ENCODE assay signal across 16 cellular contexts in genomic region chrX:49174723-49175122, GRCh38. TPM values are rescaled to one million over a fixed set of nuclear protein-coding genes. Genes with fewer than 3 reads are reported as not detected.
DNase-seq lines count a peak whose midpoint lies in the region; ATAC-seq and TF ChIP-seq lines count a peak whose summit lies in the region.
"Had no signal": no experiment of that assay in that cellular context is flagged by ENCODE, and none has a peak within 500 bp of the region (broad histone marks: within the 10 kb centered on the region; RNA-seq: fewer than 3 reads in every experiment).

No MANE protein-coding gene starts in this region.

- BruUV-seq in OCI-LY7 (replicated peaks; lab: Mats Ljungman, UMichigan), result TSS peak; percentile 94

- H3K4me1 ChIP-seq in OCI-LY7 (ENCODE audit: insufficient read depth, low read length, poor library complexity, severe bottlenecking) (peaks cover 14% of the 10 kb centered on the region), esophagus squamous epithelium (peaks cover 0 to 65% (median 7%) of the 10 kb centered on the region in 3 donors), foreskin keratinocyte (peaks cover 11% of the 10 kb centered on the region)
- H3K4me1 ChIP-seq in naive thymus-derived CD4-positive, alpha-beta T cell (ENCODE audit: control insufficient read depth in 2 of 2, insufficient read depth in 2 of 2, low read length in 2 of 2), result peaks cover 0 to 9% of the 10 kb centered on the region in 2 donors
- H3K4me1 ChIP-seq: SJSA1 had no signal

- H2AFZ ChIP-seq in OCI-LY7 (ENCODE audit: low read length), result no peak overlapping the region

- H3K9me3 Mint-ChIP-seq in naive thymus-derived CD4-positive, alpha-beta T cell, result peaks cover 0 to 3% (median 0%) of the 10 kb centered on the region in 11 donors
- H3K9me3 Mint-ChIP-seq: activated naive CD4-positive, alpha-beta T cell treated with anti-CD3 and anti-CD28 coated beads, Interleukin-2, amount 50 U/mL, for 24 hours had no signal

- POLR2A ChIA-PET in OCI-LY7 (lab: Charles Lee), result no interaction called here
- POLR2A ChIA-PET in naive thymus-derived CD4-positive, alpha-beta T cell (lab: Charles Lee), result no interaction called here

- no peak overlapping the region for H3K4me3 ChIP-seq in OCI-LY7 (ENCODE audit: low read depth, low read length, poor library complexity, severe bottlenecking)
- no peak overlapping the region for H3K4me3 ChIP-seq in esophagus squamous epithelium
- H3K4me3 ChIP-seq in naive thymus-derived CD4-positive, alpha-beta T cell (ENCODE audit: low read length), result no peak overlapping the region
- H3K4me3 ChIP-seq: SJSA1 had no signal

- H3K27me3 ChIP-seq in esophagus squamous epithelium, result no peaks in the 10 kb centered on the region
- H3K27me3 ChIP-seq in naive thymus-derived CD4-positive, alpha-beta T cell (ENCODE audit: control insufficient read depth in 2 of 2, insufficient read depth in 2 of 2, low read length in 2 of 2), result no peaks in the 10 kb centered on the region
- no peaks in the 10 kb centered on the region for H3K27me3 ChIP-seq in foreskin keratinocyte
- H3K27me3 ChIP-seq: SJSA1 had no signal

- DNase-seq in DMS 273 (lab: John Stamatoyannopoulos, UW; ENCODE audit: unreplicated experiment) (peak; percentile 49), DMS 273 treated with DMSO at 0.1 percent for 48 hours (lab: John Stamatoyannopoulos, UW) (no peak), OCI-LY7 (ENCODE audit: low spot score) (no peak), esophagus squamous epithelium (lab: John Stamatoyannopoulos, UW) (no peak), foreskin keratinocyte (no peak)
- DNase-seq in naive thymus-derived CD4-positive, alpha-beta T cell, result no peak
- DNase-seq: 8988T; CD4-positive, alpha-beta memory T cell; central memory CD4-positive, alpha-beta T cell; GDM1; kidney; midbrain; NCI-H1092; NCI-H345 had no signal

- peaks cover 7% of the 10 kb centered on the region; the same call in 1 of the 2 replicates for H3K79me2 ChIP-seq in OCI-LY7 (ENCODE audit: insufficient read depth, low read depth, low read length)

- intact Hi-C loops in OCI-LY7 (cut with micrococcal nuclease; ENCODE audit: unreplicated experiment), result no loop called here
- intact Hi-C loops in esophagus squamous epithelium (cut with DNase I), result no loop called here
- intact Hi-C loops in naive thymus-derived CD4-positive, alpha-beta T cell (cut with micrococcal nuclease), result loop anchor here in 1 of 2 donors (10.0 kb wide), 1 partner anchor 1520 kb away; the partner anchor contains the start of genes ELK1 and UXT

- CTCF ChIA-PET in OCI-LY7 (lab: Charles Lee; ENCODE audit: unreplicated experiment), result no interaction called here
- CTCF ChIA-PET in naive thymus-derived CD4-positive, alpha-beta T cell (lab: Charles Lee), result no interaction called here

- H3K9me2 ChIP-seq in OCI-LY7 (ENCODE audit: insufficient read depth, low read length), result no peaks in the 10 kb centered on the region

- peaks cover 6% of the 10 kb centered on the region; the same call in 1 of the 2 replicates for H4K20me1 ChIP-seq in OCI-LY7 (ENCODE audit: insufficient read depth, low read length)

- H3K36me3 ChIP-seq in OCI-LY7 (ENCODE audit: insufficient read depth, low read length) (peaks cover 50% of the 10 kb centered on the region), esophagus squamous epithelium (peaks cover 0 to 51% (median 0%) of the 10 kb centered on the region in 3 donors)
- peaks cover 0 to 45% (median 0%) of the 10 kb centered on the region in 3 experiments for H3K36me3 ChIP-seq in naive thymus-derived CD4-positive, alpha-beta T cell (ENCODE audit: control insufficient read depth in 2 of 3, insufficient read depth in 3 of 3, low read length in 3 of 3)

- no peak for TF ChIP-seq POLR2A in esophagus squamous epithelium (IDR thresholded peaks at IDR 0.05)

- no peak for ATAC-seq in naive thymus-derived CD4-positive, alpha-beta T cell
- no peak for ATAC-seq in foreskin keratinocyte

- H3K9me3 ChIP-seq in OCI-LY7 (ENCODE audit: low read length), result no peaks in the 10 kb centered on the region
- no peaks in the 10 kb centered on the region for H3K9me3 ChIP-seq in esophagus squamous epithelium
- H3K9me3 ChIP-seq in naive thymus-derived CD4-positive, alpha-beta T cell (ENCODE audit: control insufficient read depth in 2 of 3, low read length in 3 of 3), result no peaks in the 10 kb centered on the region
- H3K9me3 ChIP-seq: SJSA1 had no signal

- H3K27me3 Mint-ChIP-seq in naive thymus-derived CD4-positive, alpha-beta T cell, result no peaks in the 10 kb centered on the region
- H3K27me3 Mint-ChIP-seq: activated naive CD4-positive, alpha-beta T cell treated with anti-CD3 and anti-CD28 coated beads, Interleukin-2, amount 50 U/mL, for 24 hours; CD4-positive, alpha-beta memory T cell had no signal

- H3K4me3 Mint-ChIP-seq in naive thymus-derived CD4-positive, alpha-beta T cell, result no peak overlapping the region
- H3K4me3 Mint-ChIP-seq: activated naive CD4-positive, alpha-beta T cell treated with anti-CD3 and anti-CD28 coated beads, Interleukin-2, amount 50 U/mL, for 24 hours had no signal

- H3K36me3 Mint-ChIP-seq in naive thymus-derived CD4-positive, alpha-beta T cell, result peaks cover 0 to 22% (median 5%) of the 10 kb centered on the region in 5 donors
- H3K36me3 Mint-ChIP-seq: activated naive CD4-positive, alpha-beta T cell treated with anti-CD3 and anti-CD28 coated beads, Interleukin-2, amount 50 U/mL, for 24 hours had no signal

- peak overlapping the region in 3 of 9 donors; percentile 19 to 83 (median 28) for H3K27ac Mint-ChIP-seq in naive thymus-derived CD4-positive, alpha-beta T cell
- H3K27ac Mint-ChIP-seq: activated naive CD4-positive, alpha-beta T cell treated with anti-CD3 and anti-CD28 coated beads, Interleukin-2, amount 50 U/mL, for 24 hours had no signal

- WGBS in esophagus squamous epithelium, 2 donors, result 18 to 79% methylated on average over 2 of the region's 3 CpGs

- peaks cover 7 to 35% (median 15%) of the 10 kb centered on the region in 7 donors for H3K4me1 Mint-ChIP-seq in naive thymus-derived CD4-positive, alpha-beta T cell

- H3K27ac ChIP-seq in OCI-LY7 (ENCODE audit: low read depth, low read length, poor library complexity, severe bottlenecking) (no peak overlapping the region), esophagus squamous epithelium (peak overlapping the region; percentile 93 to 96 (median 95)), foreskin keratinocyte (no peak overlapping the region)
- H3K27ac ChIP-seq in naive thymus-derived CD4-positive, alpha-beta T cell (ENCODE audit: low read depth, low read length), result no peak overlapping the region
- H3K27ac ChIP-seq: SJSA1 had no signal

- TF ChIP-seq CTCF in OCI-LY7 (conservative IDR thresholded peaks at IDR 0.05; ENCODE audit: low read length) (no peak), esophagus squamous epithelium (IDR thresholded peaks at IDR 0.05) (no peak), foreskin keratinocyte (conservative IDR thresholded peaks at IDR 0.05) (no peak)

- no peak overlapping the region for H3K4me2 ChIP-seq in OCI-LY7 (ENCODE audit: low read length)

RNA-seq across cellular contexts. Expression of gene PLP2, which starts 3.0 kb away (rescaled TPM):
- total RNA-seq in OCI-LY7 (2014; rRNA removed; shearing (Covaris generic)), result 16.7 and 21.2 TPM in 2 replicates
- total RNA-seq in OCI-LY7 (2022), result 54.3 and 56.9 TPM in 2 replicates
- 100 to 1,000 TPM; 134 to 187 (median 152) TPM for total RNA-seq in esophagus squamous epithelium
- total RNA-seq in naive thymus-derived CD4-positive, alpha-beta T cell, result 100 to 1,000 TPM in 1 of 5 experiments, 10 to 100 TPM in 4; 64.2 to 132 (median 90.5) TPM
- polyA plus RNA-seq in naive thymus-derived CD4-positive, alpha-beta T cell, result 100 to 1,000 TPM; 100 to 129 TPM
- 249 and 284 TPM in 2 replicates for total RNA-seq in foreskin keratinocyte
- 462 and 529 TPM in 2 replicates for polyA plus RNA-seq in foreskin keratinocyte

RNA-seq across cellular contexts. Expression of gene PRICKLE3, which starts 11.4 kb away (rescaled TPM):
- total RNA-seq in OCI-LY7 (2014; rRNA removed; shearing (Covaris generic)), result 9.9 and 10.6 TPM in 2 replicates
- 11.0 and 16.7 TPM in 2 replicates for total RNA-seq in OCI-LY7 (2022)
- 10 to 100 TPM; 15.7 to 33.8 (median 19.9) TPM for total RNA-seq in esophagus squamous epithelium
- 10 to 100 TPM in 1 of 5 experiments, 1 to 10 TPM in 4; 7.2 to 19.8 (median 9.2) TPM for total RNA-seq in naive thymus-derived CD4-positive, alpha-beta T cell
- polyA plus RNA-seq in naive thymus-derived CD4-positive, alpha-beta T cell, result 1 to 10 TPM; 1.4 to 4.2 TPM
- 16.3 and 17.1 TPM in 2 replicates for total RNA-seq in foreskin keratinocyte
- 14.8 and 16.4 TPM in 2 replicates for polyA plus RNA-seq in foreskin keratinocyte

RNA-seq across cellular contexts. Expression of gene MAGIX, which starts 12.2 kb away (rescaled TPM):
- total RNA-seq in OCI-LY7 (2014; rRNA removed; shearing (Covaris generic)), result 0.85 and 1.0 TPM in 2 replicates
- 1.1 and 1.7 TPM in 2 replicates for total RNA-seq in OCI-LY7 (2022)
- 10 to 100 TPM in 1 of 4 donors, 1 to 10 TPM in 3; 5.1 to 15.0 (median 8.5) TPM for total RNA-seq in esophagus squamous epithelium
- 1 to 10 TPM; 1.5 to 2.6 (median 2.1) TPM for total RNA-seq in naive thymus-derived CD4-positive, alpha-beta T cell
- polyA plus RNA-seq in naive thymus-derived CD4-positive, alpha-beta T cell, result 1 to 10 TPM in 1 of 2 donors, under 1 TPM in 1; 0.38 to 1.0 TPM
- 1.6 and 2.0 TPM in 2 replicates for total RNA-seq in foreskin keratinocyte
- polyA plus RNA-seq in foreskin keratinocyte, result 2.0 and 2.6 TPM in 2 replicates

RNA-seq across cellular contexts. Expression of gene SYP, which starts 25.3 kb away (rescaled TPM):
- 0.79 and 2.3 TPM in 2 replicates for total RNA-seq in OCI-LY7 (2014; rRNA removed; shearing (Covaris generic))
- 2.3 and 2.9 TPM in 2 replicates for total RNA-seq in OCI-LY7 (2022)
- total RNA-seq in esophagus squamous epithelium, result under 1 TPM; 0.15 to 0.57 (median 0.37) TPM
- 1 to 10 TPM in 3 of 5 experiments, under 1 TPM in 2; 0.35 to 2.2 (median 1.1) TPM for total RNA-seq in naive thymus-derived CD4-positive, alpha-beta T cell
- polyA plus RNA-seq in naive thymus-derived CD4-positive, alpha-beta T cell, result under 1 TPM; 0.26 to 0.53 TPM
- total RNA-seq in foreskin keratinocyte, result 0.20 and 0.28 TPM in 2 replicates
- polyA plus RNA-seq in foreskin keratinocyte, result 0.20 and 0.31 TPM in 2 replicates

RNA-seq across cellular contexts. Expression of gene GPKOW, which starts 51.2 kb away (rescaled TPM):
- total RNA-seq in OCI-LY7 (2014; rRNA removed; shearing (Covaris generic)), result 18.8 and 27.5 TPM in 2 replicates
- total RNA-seq in OCI-LY7 (2022), result 16.8 and 17.7 TPM in 2 replicates
- total RNA-seq in esophagus squamous epithelium, result 10 to 100 TPM; 16.2 to 21.5 (median 19.2) TPM
- 10 to 100 TPM; 11.3 to 30.9 (median 18.9) TPM for total RNA-seq in naive thymus-derived CD4-positive, alpha-beta T cell
- polyA plus RNA-seq in naive thymus-derived CD4-positive, alpha-beta T cell, result 10 to 100 TPM; 30.7 to 42.4 TPM
- total RNA-seq in foreskin keratinocyte, result 21.8 and 21.9 TPM in 2 replicates
- 24.1 and 24.8 TPM in 2 replicates for polyA plus RNA-seq in foreskin keratinocyte

Comparison
In these comparisons a context has a peak if more than half of its experiments do, and no peak if none do; other contexts are left out.
1. H3K27ac ChIP-seq: peak in esophagus squamous epithelium (4 of 4); none in OCI-LY7 (single experiment), naive thymus-derived CD4-positive, alpha-beta T cell (single experiment) and foreskin keratinocyte (single experiment).